ENCODE assay signal across 9 cellular contexts in genomic region chr1:224592636-224593579, GRCh38. TPM values are rescaled to one million over a fixed set of nuclear protein-coding genes. Genes with fewer than 3 reads are reported as not detected.
DNase-seq lines count a peak whose midpoint lies in the region; ATAC-seq, FAIRE-seq and TF ChIP-seq lines count a peak whose summit lies in the region.
"Had no signal": no experiment of that assay in that cellular context is flagged by ENCODE, and none has a peak within 500 bp of the region (broad histone marks: within the 10 kb centered on the region; RNA-seq: fewer than 3 reads in every experiment).

No MANE protein-coding gene starts in this region.

- H3K27me3 ChIP-seq in astrocyte (ENCODE audit: insufficient read depth, low read length): no peaks in the 10 kb centered on the region

- peak overlapping the region; percentile 48 for H3K27ac Mint-ChIP-seq in astrocyte (ENCODE audit: unreplicated experiment)
- H3K27ac Mint-ChIP-seq in activated CD8-positive, alpha-beta T cell treated with anti-CD3 and anti-CD28 coated beads, Interleukin-2, amount 10 ng/mL, durations not matched to agents 7 days and 5 days: no peak overlapping the region
- H3K27ac Mint-ChIP-seq: activated B cell treated with CpG ODN at 0.5 μM for 24 hours had no signal

- no peaks in the 10 kb centered on the region for H3K79me2 ChIP-seq in astrocyte (ENCODE audit: insufficient read depth, low read length)

- H3K27ac ChIP-seq in astrocyte (ENCODE audit: low read depth, low read length): peak overlapping the region; percentile 29

- no peaks in the 10 kb centered on the region for H3K36me3 Mint-ChIP-seq in astrocyte (ENCODE audit: low read depth, unreplicated experiment)
- H3K36me3 Mint-ChIP-seq in activated CD8-positive, alpha-beta T cell treated with anti-CD3 and anti-CD28 coated beads, Interleukin-2, amount 10 ng/mL, durations not matched to agents 7 days and 5 days (ENCODE audit: low read depth): no peaks in the 10 kb centered on the region

- H3K27me3 Mint-ChIP-seq in astrocyte (ENCODE audit: low read depth, unreplicated experiment): peaks cover 3% of the 10 kb centered on the region
- peaks cover 1% of the 10 kb centered on the region for H3K27me3 Mint-ChIP-seq in activated CD8-positive, alpha-beta T cell treated with anti-CD3 and anti-CD28 coated beads, Interleukin-2, amount 10 ng/mL, durations not matched to agents 7 days and 5 days (ENCODE audit: low read depth)
- H3K27me3 Mint-ChIP-seq: activated B cell treated with CpG ODN at 0.5 μM for 24 hours had no signal

- no peaks in the 10 kb centered on the region for H3K9me3 Mint-ChIP-seq in astrocyte (ENCODE audit: unreplicated experiment)
- no peaks in the 10 kb centered on the region for H3K9me3 Mint-ChIP-seq in activated CD8-positive, alpha-beta T cell treated with anti-CD3 and anti-CD28 coated beads, Interleukin-2, amount 10 ng/mL, durations not matched to agents 7 days and 5 days (ENCODE audit: insufficient read depth)
- H3K9me3 Mint-ChIP-seq: activated B cell treated with CpG ODN at 0.5 μM for 24 hours had no signal

- peak; percentile 94 for FAIRE-seq in astrocyte (lab: Jason Lieb, UNC)

- no peaks in the 10 kb centered on the region for H4K20me1 ChIP-seq in astrocyte (ENCODE audit: insufficient read depth, low read length)

- TF ChIP-seq CTCF in astrocyte (IDR thresholded peaks at IDR 0.05; ENCODE audit: insufficient read depth, low read depth, low read length): no peak

- DNase-seq in GM04504 (ENCODE audit: low read depth) (peak; percentile 86), KBM-7 (peak; percentile 44), astrocyte (ENCODE audit: low read depth) (peak; percentile 96), non-pigmented ciliary epithelial cell (ENCODE audit: low read depth) (peak; percentile 79), COR-L47 (lab: John Stamatoyannopoulos, UW) (no peak), NCI-H82 treated with DMSO at 0.1 percent for 48 hours (lab: John Stamatoyannopoulos, UW; ENCODE audit: unreplicated experiment) (no peak), posterior vena cava (ENCODE audit: low spot score) (no peak)
- no peak for DNase-seq in activated CD8-positive, alpha-beta T cell treated with anti-CD3 and anti-CD28 coated beads, Interleukin-2, amount 10 ng/mL, durations not matched to agents 7 days and 5 days
- DNase-seq: activated B cell treated with CpG ODN at 0.5 μM for 24 hours had no signal

- H3K4me2 ChIP-seq in astrocyte (ENCODE audit: low read length): peak overlapping the region; percentile 34

- CTCF ChIA-PET in activated CD8-positive, alpha-beta T cell treated with anti-CD3 and anti-CD28 coated beads, Interleukin-2, amount 10 ng/mL, durations not matched to agents 7 days and 5 days (lab: Charles Lee): interaction anchor here (0.9 to 1.4 kb wide), 5 partner anchors 18 to 258 kb away, joined by 3 to 4 read pairs (median 3); no protein-coding TSS in a partner anchor

- H3K36me3 ChIP-seq in astrocyte (ENCODE audit: insufficient read depth, low read length): no peaks in the 10 kb centered on the region

- peaks cover 24% of the 10 kb centered on the region for H3K4me1 ChIP-seq in astrocyte (ENCODE audit: insufficient read depth, low read length)

- ATAC-seq in activated CD8-positive, alpha-beta T cell treated with anti-CD3 and anti-CD28 coated beads, Interleukin-2, amount 10 ng/mL, durations not matched to agents 7 days and 5 days: no peak

- intact Hi-C loops in posterior vena cava (cut with DNase I): no loop called here

- in situ Hi-C loops in KBM-7 (cut with MboI; ENCODE audit: low pct_unique_long_range_greater_than_20kb, low sequenced_read_pairs): no loop called here

- no peaks in the 10 kb centered on the region for H3K9me3 ChIP-seq in astrocyte (ENCODE audit: insufficient read depth, low read depth, low read length)

- POLR2A ChIA-PET in activated CD8-positive, alpha-beta T cell treated with anti-CD3 and anti-CD28 coated beads, Interleukin-2, amount 10 ng/mL, durations not matched to agents 7 days and 5 days (lab: Charles Lee): interaction anchor here (0.7 kb wide), 1 partner anchor 92 kb away, joined by 3 read pairs; no protein-coding TSS in a partner anchor

- no peak overlapping the region for H2AFZ ChIP-seq in astrocyte (ENCODE audit: low read depth, low read length)

- peak overlapping the region; percentile 50 for H3K4me3 Mint-ChIP-seq in astrocyte (ENCODE audit: unreplicated experiment)
- H3K4me3 Mint-ChIP-seq in activated CD8-positive, alpha-beta T cell treated with anti-CD3 and anti-CD28 coated beads, Interleukin-2, amount 10 ng/mL, durations not matched to agents 7 days and 5 days: no peak overlapping the region
- H3K4me3 Mint-ChIP-seq: activated B cell treated with CpG ODN at 0.5 μM for 24 hours had no signal

- no peak overlapping the region for H3K4me3 ChIP-seq in astrocyte (ENCODE audit: insufficient read depth, low read depth, low read length)

- no peak overlapping the region for H3K9ac ChIP-seq in astrocyte (ENCODE audit: low read length)

- H3K4me1 Mint-ChIP-seq in astrocyte (ENCODE audit: low read depth, unreplicated experiment): peaks cover 33% of the 10 kb centered on the region
- H3K4me1 Mint-ChIP-seq in activated CD8-positive, alpha-beta T cell treated with anti-CD3 and anti-CD28 coated beads, Interleukin-2, amount 10 ng/mL, durations not matched to agents 7 days and 5 days (ENCODE audit: low read depth): peaks cover 13% of the 10 kb centered on the region

RNA-seq across cellular contexts. Expression of gene CNIH3, which starts 23.2 kb away (rescaled TPM):
- total RNA-seq in astrocyte: 7.7 and 8.5 TPM in 2 replicates
- total RNA-seq in activated CD8-positive, alpha-beta T cell treated with anti-CD3 and anti-CD28 coated beads, Interleukin-2, amount 10 ng/mL, durations not matched to agents 7 days and 5 days: 1 to 10 TPM; 1.5 to 2.5 TPM
- 1 to 10 TPM; 1.6 to 2.6 TPM for total RNA-seq in posterior vena cava

Comparison
In these comparisons a context has a peak if more than half of its experiments do, and no peak if none do; other contexts are left out.
1. DNase-seq: peak in GM04504 (single experiment), KBM-7 (single experiment), astrocyte (single experiment) and non-pigmented ciliary epithelial cell (single experiment); none in COR-L47 (single experiment), NCI-H82 treated with DMSO at 0.1 percent for 48 hours (single experiment), activated CD8-positive, alpha-beta T cell treated with anti-CD3 and anti-CD28 coated beads, Interleukin-2, amount 10 ng/mL, durations not matched to agents 7 days and 5 days (single experiment) and posterior vena cava (single experiment).